In the genomic region with DNA sequence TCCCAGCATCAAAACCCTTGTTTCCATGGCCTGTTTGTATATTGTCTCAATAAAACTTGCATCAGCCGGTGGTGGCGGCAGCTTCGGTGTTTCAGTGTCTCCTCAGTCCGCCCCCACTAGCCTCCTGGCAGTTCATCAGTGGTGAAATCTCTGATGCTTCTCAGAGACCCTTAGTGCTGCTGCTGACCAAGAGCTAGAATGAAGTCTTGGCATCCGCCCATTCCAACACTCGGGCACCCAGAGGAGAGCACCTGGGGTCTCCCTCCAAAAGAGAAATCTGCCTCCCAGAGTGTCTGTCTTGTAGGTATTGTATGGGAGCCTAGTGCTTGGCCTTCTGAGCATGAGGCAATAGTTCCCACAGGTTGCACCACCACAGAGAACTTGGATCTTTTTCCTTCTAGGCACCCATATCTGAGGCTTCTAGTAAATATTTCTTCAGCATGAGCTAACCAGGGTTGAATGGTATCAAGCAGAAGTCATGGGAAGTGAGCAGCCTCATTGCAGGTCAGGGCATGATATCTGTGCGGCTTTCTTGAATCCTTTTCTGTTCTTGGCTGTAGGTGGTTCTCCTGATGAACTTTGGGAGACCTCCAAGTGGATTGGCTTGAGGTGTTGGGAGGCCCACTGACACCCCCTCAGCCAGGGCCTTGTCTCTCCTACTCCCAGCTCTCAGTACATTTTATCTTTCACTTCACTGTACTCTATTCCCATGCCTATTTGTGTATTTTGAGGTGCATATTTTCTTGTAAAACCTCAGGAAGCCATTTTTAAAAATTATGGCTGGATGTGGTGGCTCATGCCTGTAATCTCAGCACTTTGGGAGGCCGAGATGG, we compare ENCODE assay signal across 10 cellular contexts. TPM values are rescaled to one million over a fixed set of nuclear protein-coding genes. Genes with fewer than 3 reads are reported as not detected.
DNase-seq lines count a peak whose midpoint lies in the region; ATAC-seq, FAIRE-seq and TF ChIP-seq lines count a peak whose summit lies in the region.
"Had no signal": no experiment of that assay in that cellular context is flagged by ENCODE, and none has a peak within 500 bp of the region (broad histone marks: within the 10 kb centered on the region; RNA-seq: fewer than 3 reads in every experiment).

No MANE protein-coding gene starts in this region.

- ATAC-seq in activated naive CD4-positive, alpha-beta T cell treated with anti-CD3 and anti-CD28 coated beads, Interleukin-2, amount 50 U/mL, for 72 hours: no peak
- ATAC-seq in K562 (peak; percentile 35), HG03139 (IDR thresholded peaks at IDR 0.05; ENCODE audit: unreplicated experiment) (no peak), HG02885 (IDR thresholded peaks at IDR 0.05; ENCODE audit: poor library complexity, unreplicated experiment) (no peak)

- peaks cover 21% of the 10 kb centered on the region for H3K36me3 Mint-ChIP-seq in activated naive CD4-positive, alpha-beta T cell treated with anti-CD3 and anti-CD28 coated beads for 36 hours (ENCODE audit: low read depth)
- H3K36me3 Mint-ChIP-seq in activated naive CD4-positive, alpha-beta T cell treated with anti-CD3 and anti-CD28 coated beads, Interleukin-2, amount 50 U/mL, for 72 hours: peaks cover 0 to 18% of the 10 kb centered on the region in 2 donors

- peak overlapping the region; percentile 63 for H3K27ac Mint-ChIP-seq in activated naive CD4-positive, alpha-beta T cell treated with anti-CD3 and anti-CD28 coated beads for 36 hours
- H3K27ac Mint-ChIP-seq in activated naive CD4-positive, alpha-beta T cell treated with anti-CD3 and anti-CD28 coated beads, Interleukin-2, amount 50 U/mL, for 72 hours: peak overlapping the region in 1 of 2 donors; percentile 41

- no peaks in the 10 kb centered on the region for H3K9me3 Mint-ChIP-seq in activated naive CD4-positive, alpha-beta T cell treated with anti-CD3 and anti-CD28 coated beads for 36 hours
- H3K9me3 Mint-ChIP-seq in activated naive CD4-positive, alpha-beta T cell treated with anti-CD3 and anti-CD28 coated beads, Interleukin-2, amount 50 U/mL, for 72 hours: no peaks in the 10 kb centered on the region

- H3K4me3 ChIP-seq in K562 (no peak overlapping the region), hepatocyte (no peak overlapping the region), transverse colon (peak overlapping the region in 1 of 4 donors; percentile 18)

- peaks cover 60% of the 10 kb centered on the region for H4K20me1 ChIP-seq in K562 (replicated peaks; ENCODE audit: control insufficient read depth, insufficient read depth, low read length)
- H4K20me1 ChIP-seq in hepatocyte (ENCODE audit: insufficient read depth, poor library complexity, severe bottlenecking): peaks cover 15% of the 10 kb centered on the region

- H3K9me2 ChIP-seq in hepatocyte (replicated peaks; ENCODE audit: insufficient read depth): no peaks in the 10 kb centered on the region

- TF ChIP-seq EP300 in K562 (IDR thresholded peaks at IDR 0.05; ENCODE audit: low read length) (no peak), transverse colon (IDR thresholded peaks at IDR 0.05; ENCODE audit: low read depth) (no peak)

- H3K9me3 ChIP-seq in K562 (replicated peaks; ENCODE audit: control insufficient read depth, insufficient read depth, low read depth, low read length) (no peaks in the 10 kb centered on the region), hepatocyte (ENCODE audit: low read depth) (no peaks in the 10 kb centered on the region), transverse colon (no peaks in the 10 kb centered on the region)

- intact Hi-C loops in activated naive CD4-positive, alpha-beta T cell treated with anti-CD3 and anti-CD28 coated beads for 36 hours (cut with micrococcal nuclease): no loop called here
- intact Hi-C loops in K562 (cut with micrococcal nuclease) (no loop called here), transverse colon (cut with DNase I; ENCODE audit: low total_unique reads) (no loop called here)

- TF ChIP-seq CTCF in K562 (IDR thresholded peaks at IDR 0.05 in 2 of 3, conservative IDR thresholded peaks at IDR 0.05 in 1 of 3; ENCODE audit: insufficient read depth in 2 of 3, low read depth in 1 of 3, low read length in 3 of 3): no peak
- no peak for TF ChIP-seq CTCF in hepatocyte (IDR thresholded peaks at IDR 0.05; ENCODE audit: poor library complexity)
- no peak for TF ChIP-seq CTCF in transverse colon (IDR thresholded peaks at IDR 0.05)

- FAIRE-seq in K562 (lab: Jason Lieb, UNC): no peak

- in situ Hi-C loops in K562 (cut with MboI) (loop anchor here (25.0 kb wide), 1 partner anchor 183 kb away; no protein-coding TSS in a partner anchor), transverse colon (cut with MboI; ENCODE audit: low pct_ligation_motif_present in 1 of 4, low pct_unique_long_range_greater_than_20kb in 1 of 4, low sequenced_read_pairs in 3 of 4) (loop anchor here in 1 of 4 donors (25.0 kb wide), 1 partner anchor 108 kb away; no protein-coding TSS in a partner anchor)

- TF ChIP-seq POLR2A in K562 (conservative IDR thresholded peaks at IDR 0.05) (no peak; the same call in none of the 2 replicates), transverse colon (IDR thresholded peaks at IDR 0.05) (no peak)

- WGBS in K562 (ENCODE audit: insufficient coverage, low coverage, missing lambda C conversion rate): 89% methylated on average over 8 of the region's 8 CpGs
- 93% methylated on average over 8 of the region's 8 CpGs for WGBS in hepatocyte (ENCODE audit: low lambda C conversion rate, missing lambda C conversion rate)
- WGBS in transverse colon (ENCODE audit: low coverage in 1 of 2), 2 donors: 43 to 74% methylated on average over 4 to 8 of the region's 8 CpGs

- H3K4me1 ChIP-seq in K562 (replicated peaks in 1 of 2; ENCODE audit: control insufficient read depth in 2 of 2, insufficient read depth in 2 of 2, low read length in 2 of 2): peaks cover 0 to 29% of the 10 kb centered on the region in 2 experiments; a peak in 2 of 5 replicates
- H3K4me1 ChIP-seq in hepatocyte (ENCODE audit: insufficient read depth): peaks cover 40% of the 10 kb centered on the region
- H3K4me1 ChIP-seq in transverse colon: peaks cover 20 to 78% (median 68%) of the 10 kb centered on the region in 4 donors

- no peak overlapping the region for H3K4me3 Mint-ChIP-seq in activated naive CD4-positive, alpha-beta T cell treated with anti-CD3 and anti-CD28 coated beads for 36 hours

- POLR2A ChIA-PET in K562 (lab: Yijun Ruan, JAX): interaction anchor here (0.6 to 64.4 kb wide), 14 partner anchors 7 to 302 kb away, joined by 3 to 1556 read pairs (median 8); partner anchors contain the start of genes AIFM3, CRKL and LZTR1

- peak overlapping the region in 1 of 2 experiments; percentile 1; a peak in 1 of 4 replicates for H3K9ac ChIP-seq in K562 (ENCODE audit: insufficient read depth in 1 of 2, low read depth in 2 of 2, low read length in 2 of 2)

- H3K27me3 ChIP-seq in K562 (ENCODE audit: control insufficient read depth in 2 of 2, insufficient read depth in 2 of 2, low read length in 2 of 2) (no peaks in the 10 kb centered on the region), hepatocyte (no peaks in the 10 kb centered on the region), transverse colon (no peaks in the 10 kb centered on the region)

- TF ChIP-seq RAD21 in K562 (CRISPR knock-in tag; conservative IDR thresholded peaks at IDR 0.05 in 1 of 2, IDR thresholded peaks at IDR 0.05 in 1 of 2): no peak

- H3K79me2 ChIP-seq in K562 (ENCODE audit: control insufficient read depth, insufficient read depth, low read length) (peaks cover 43% of the 10 kb centered on the region), hepatocyte (peaks cover 53% of the 10 kb centered on the region)

- H3K36me3 ChIP-seq in K562 (ENCODE audit: control insufficient read depth, insufficient read depth, low read length) (peaks cover 56% of the 10 kb centered on the region), hepatocyte (replicated peaks; ENCODE audit: insufficient read depth, low read depth) (no peaks in the 10 kb centered on the region), transverse colon (peaks cover 0 to 12% (median 0%) of the 10 kb centered on the region in 4 donors)

- H3K4me2 ChIP-seq in K562 (ENCODE audit: insufficient read depth, low read length): no peak overlapping the region
- peak overlapping the region; percentile 47 for H3K4me2 ChIP-seq in hepatocyte

- H3K27ac ChIP-seq in K562 (ENCODE audit: extremely low read depth, low read depth, low read length) (peak overlapping the region; percentile 9; the same call in 1 of the 3 replicates), hepatocyte (peak overlapping the region; percentile 89), transverse colon (peak overlapping the region; percentile 80 to 93 (median 86))

- peaks cover 16% of the 10 kb centered on the region for H3K4me1 Mint-ChIP-seq in activated naive CD4-positive, alpha-beta T cell treated with anti-CD3 and anti-CD28 coated beads for 36 hours (ENCODE audit: low read depth)

- H3K9me1 ChIP-seq in K562 (ENCODE audit: control insufficient read depth, insufficient read depth, low read length): peaks cover 4% of the 10 kb centered on the region

- BruUV-seq in K562 (replicated peaks; lab: Mats Ljungman, UMichigan): no TSS peak

- no peak overlapping the region for H2AFZ ChIP-seq in K562 (ENCODE audit: low read depth, low read length)
- no peak overlapping the region for H2AFZ ChIP-seq in hepatocyte

- CTCF ChIA-PET in activated naive CD4-positive, alpha-beta T cell treated with anti-CD3 and anti-CD28 coated beads for 36 hours (lab: Charles Lee): interaction anchor here (1.3 to 1.8 kb wide), 2 partner anchors 8 to 9 kb away, joined by 5 to 6 read pairs; no protein-coding TSS in a partner anchor
- CTCF ChIA-PET in K562 (lab: Yijun Ruan, JAX; ENCODE audit: low intra/inter-chr PET ratio): interaction anchor here (0.7 kb wide), 1 partner anchor 69 kb away, joined by 3 read pairs; no protein-coding TSS in a partner anchor

- peaks cover 16% of the 10 kb centered on the region for H3K27me3 Mint-ChIP-seq in activated naive CD4-positive, alpha-beta T cell treated with anti-CD3 and anti-CD28 coated beads for 36 hours (ENCODE audit: low read depth)

- no peak for DNase-seq in activated naive CD4-positive, alpha-beta T cell treated with anti-CD3 and anti-CD28 coated beads for 36 hours
- DNase-seq in activated naive CD4-positive, alpha-beta T cell treated with anti-CD3 and anti-CD28 coated beads, Interleukin-2, amount 50 U/mL, for 72 hours (ENCODE audit: low spot score in 2 of 2): no peak
- DNase-seq in K562 (ENCODE audit: extremely low read depth in 1 of 4, low spot score in 3 of 4) (no peak), hepatocyte (ENCODE audit: low spot score) (peak; percentile 67), transverse colon (no peak)
- DNase-seq in stimulated activated CD4-positive, alpha-beta T cell treated with anti-CD3 and anti-CD28 coated beads, Interleukin-2, amount 100 ng/mL, for 24 hours: no peak
- DNase-seq: activated T-cell treated with anti-CD3 and anti-CD28 coated beads, Interleukin-2, amount 50 U/mL, for 1 hour; mesendoderm had no signal

RNA-seq across cellular contexts. Expression of gene AIFM3, which starts 13.2 kb away (rescaled TPM):
- under 1 TPM; 0.07 to 0.10 TPM for total RNA-seq in activated naive CD4-positive, alpha-beta T cell treated with anti-CD3 and anti-CD28 coated beads for 36 hours
- under 1 TPM; 0.11 to 0.12 TPM for total RNA-seq in activated naive CD4-positive, alpha-beta T cell treated with anti-CD3 and anti-CD28 coated beads, Interleukin-2, amount 50 U/mL, for 72 hours
- total RNA-seq in K562 (2011; cell fraction: chromatin; rRNA removed; ENCODE audit: low replicate concordance): 0.14 and 1.4 TPM in 2 replicates
- 0.33 and 1.2 TPM in 2 replicates for total RNA-seq in K562 (2011; cell fraction: nucleolus; rRNA removed)
- total RNA-seq in K562 (2011; cell fraction: nucleoplasm; rRNA removed): 0.53 and 0.81 TPM in 2 replicates
- total RNA-seq in K562 (2014; rRNA removed): 0.14 TPM in 1 of 2 replicates, not detected in the other
- 0.10 TPM in 1 of 2 replicates, not detected in the other for total RNA-seq in K562 (2014; rRNA removed; fragmentation: Illumina TruSeq; extraction: Trizol)
- 0.07 TPM in 1 of 2 replicates, not detected in the other for total RNA-seq in K562 (2015; rRNA removed; fragmentation: Illumina TruSeq; extraction: Trizol)
- 0.20 and 0.56 TPM in 2 replicates for total RNA-seq in K562 (2021)
- polyA plus RNA-seq in K562 (2011; rRNA removed): 0.04 and 0.08 TPM in 2 replicates
- polyA plus RNA-seq in K562 (2011; cell fraction: cytosol; rRNA removed): 0.06 TPM in 1 of 2 replicates, not detected in the other
- 0.80 and 0.87 TPM in 2 replicates for polyA plus RNA-seq in K562 (2011; cell fraction: nucleus; rRNA removed)
- 0.27 and 0.50 TPM in 2 replicates for polyA plus RNA-seq in K562 (2012)
- 0.06 TPM in 1 of 2 replicates, not detected in the other for polyA plus RNA-seq in K562 (2014; fragmentation: Illumina TruSeq; extraction: Trizol)
- under 1 TPM; 0.03 to 0.06 TPM for polyA plus RNA-seq in K562 (2014; fragmentation: Nextera tagmentation; extraction: Ambion mirVana)
- polyA plus RNA-seq in K562 (2014; rRNA removed): 0.15 TPM in 1 of 2 replicates, not detected in the other
- 0.06 TPM in 1 of 2 replicates, not detected in the other for polyA minus RNA-seq in K562 (2011; rRNA and poly(A)+ RNA removed)
- not detected in 2 replicates for polyA minus RNA-seq in K562 (2011; cell fraction: cytosol; rRNA and poly(A)+ RNA removed)
- polyA minus RNA-seq in K562 (2011; cell fraction: nucleus; rRNA and poly(A)+ RNA removed): 0.27 and 0.44 TPM in 2 replicates
- total RNA-seq in hepatocyte: 1.3 and 3.1 TPM in 2 replicates
- 1.7 and 2.1 TPM in 2 replicates for polyA plus RNA-seq in hepatocyte
- 100 to 1,000 TPM; 112 to 150 (median 126) TPM for total RNA-seq in transverse colon

RNA-seq across cellular contexts. Expression of gene LZTR1, which starts 28.2 kb away (rescaled TPM):
- 10 to 100 TPM; 23.1 to 27.4 TPM for total RNA-seq in activated naive CD4-positive, alpha-beta T cell treated with anti-CD3 and anti-CD28 coated beads for 36 hours
- total RNA-seq in activated naive CD4-positive, alpha-beta T cell treated with anti-CD3 and anti-CD28 coated beads, Interleukin-2, amount 50 U/mL, for 72 hours: 10 to 100 TPM; 30.7 to 41.8 TPM
- total RNA-seq in K562 (2011; cell fraction: chromatin; rRNA removed; ENCODE audit: low replicate concordance): 338 and 754 TPM in 2 replicates
- 395 and 404 TPM in 2 replicates for total RNA-seq in K562 (2011; cell fraction: nucleolus; rRNA removed)
- 258 and 287 TPM in 2 replicates for total RNA-seq in K562 (2011; cell fraction: nucleoplasm; rRNA removed)
- 87.2 and 120 TPM in 2 replicates for total RNA-seq in K562 (2014; rRNA removed)
- total RNA-seq in K562 (2014; rRNA removed; fragmentation: Illumina TruSeq; extraction: Trizol): 46.4 and 63.0 TPM in 2 replicates
- total RNA-seq in K562 (2015; rRNA removed; fragmentation: Illumina TruSeq; extraction: Trizol): 51.3 and 53.2 TPM in 2 replicates
- total RNA-seq in K562 (2021): 132 and 135 TPM in 2 replicates
- 63.0 and 88.5 TPM in 2 replicates for polyA plus RNA-seq in K562 (2011; rRNA removed)
- 50.8 and 68.8 TPM in 2 replicates for polyA plus RNA-seq in K562 (2011; cell fraction: cytosol; rRNA removed)
- 703 and 913 TPM in 2 replicates for polyA plus RNA-seq in K562 (2011; cell fraction: nucleus; rRNA removed)
- 80.6 and 93.5 TPM in 2 replicates for polyA plus RNA-seq in K562 (2012)
- 74.3 and 89.8 TPM in 2 replicates for polyA plus RNA-seq in K562 (2014; fragmentation: Illumina TruSeq; extraction: Trizol)
- polyA plus RNA-seq in K562 (2014; fragmentation: Nextera tagmentation; extraction: Ambion mirVana): 1 to 10 TPM; 2.2 to 3.1 TPM
- 115 and 129 TPM in 2 replicates for polyA plus RNA-seq in K562 (2014; rRNA removed)
- 64.5 and 72.9 TPM in 2 replicates for polyA minus RNA-seq in K562 (2011; rRNA and poly(A)+ RNA removed)
- 41.9 and 49.7 TPM in 2 replicates for polyA minus RNA-seq in K562 (2011; cell fraction: cytosol; rRNA and poly(A)+ RNA removed)
- 188 and 205 TPM in 2 replicates for polyA minus RNA-seq in K562 (2011; cell fraction: nucleus; rRNA and poly(A)+ RNA removed)
- total RNA-seq in hepatocyte: 28.1 and 41.3 TPM in 2 replicates
- 50.4 and 65.4 TPM in 2 replicates for polyA plus RNA-seq in hepatocyte
- total RNA-seq in transverse colon: 10 to 100 TPM; 40.2 to 90.5 (median 59.3) TPM

RNA-seq across cellular contexts. Expression of gene CRKL, which starts 36.7 kb away (rescaled TPM):
- 10 to 100 TPM; 60.5 to 62.2 TPM for total RNA-seq in activated naive CD4-positive, alpha-beta T cell treated with anti-CD3 and anti-CD28 coated beads for 36 hours
- total RNA-seq in activated naive CD4-positive, alpha-beta T cell treated with anti-CD3 and anti-CD28 coated beads, Interleukin-2, amount 50 U/mL, for 72 hours: 10 to 100 TPM; 70.0 to 84.9 TPM
- total RNA-seq in K562 (2011; cell fraction: chromatin; rRNA removed; ENCODE audit: low replicate concordance): 251 and 271 TPM in 2 replicates
- 179 and 190 TPM in 2 replicates for total RNA-seq in K562 (2011; cell fraction: nucleolus; rRNA removed)
- total RNA-seq in K562 (2011; cell fraction: nucleoplasm; rRNA removed): 236 and 257 TPM in 2 replicates
- total RNA-seq in K562 (2014; rRNA removed) (105 and 144 TPM in 2 replicates), K562 (2014; rRNA removed; fragmentation: Illumina TruSeq; extraction: Trizol) (138 and 141 TPM in 2 replicates), K562 (2015; rRNA removed; fragmentation: Illumina TruSeq; extraction: Trizol) (124 and 128 TPM in 2 replicates), K562 (2021) (263 and 267 TPM in 2 replicates), hepatocyte (46.5 and 49.2 TPM in 2 replicates), transverse colon (10 to 100 TPM; 37.0 to 56.7 (median 48.6) TPM)
- polyA plus RNA-seq in K562 (2011; rRNA removed) (135 and 196 TPM in 2 replicates), K562 (2014; fragmentation: Illumina TruSeq; extraction: Trizol) (144 and 156 TPM in 2 replicates), K562 (2014; fragmentation: Nextera tagmentation; extraction: Ambion mirVana) (100 to 1,000 TPM; 100 to 105 TPM), K562 (2014; rRNA removed) (114 and 124 TPM in 2 replicates), hepatocyte (30.7 and 31.8 TPM in 2 replicates)
- polyA plus RNA-seq in K562 (2011; cell fraction: cytosol; rRNA removed): 111 and 189 TPM in 2 replicates
- polyA plus RNA-seq in K562 (2011; cell fraction: nucleus; rRNA removed): 90.3 and 116 TPM in 2 replicates
- 90.4 and 122 TPM in 2 replicates for polyA plus RNA-seq in K562 (2012)
- 219 and 267 TPM in 2 replicates for polyA minus RNA-seq in K562 (2011; rRNA and poly(A)+ RNA removed)
- 166 and 232 TPM in 2 replicates for polyA minus RNA-seq in K562 (2011; cell fraction: cytosol; rRNA and poly(A)+ RNA removed)
- 39.9 and 84.6 TPM in 2 replicates for polyA minus RNA-seq in K562 (2011; cell fraction: nucleus; rRNA and poly(A)+ RNA removed)

RNA-seq across cellular contexts. Expression of gene THAP7, which starts 48.0 kb away (rescaled TPM):
- 10 to 100 TPM; 20.4 to 21.2 TPM for total RNA-seq in activated naive CD4-positive, alpha-beta T cell treated with anti-CD3 and anti-CD28 coated beads for 36 hours
- 10 to 100 TPM; 21.9 to 23.9 TPM for total RNA-seq in activated naive CD4-positive, alpha-beta T cell treated with anti-CD3 and anti-CD28 coated beads, Interleukin-2, amount 50 U/mL, for 72 hours
- 90.2 and 332 TPM in 2 replicates for total RNA-seq in K562 (2011; cell fraction: chromatin; rRNA removed; ENCODE audit: low replicate concordance)
- 398 and 463 TPM in 2 replicates for total RNA-seq in K562 (2011; cell fraction: nucleolus; rRNA removed)
- 158 and 211 TPM in 2 replicates for total RNA-seq in K562 (2011; cell fraction: nucleoplasm; rRNA removed)
- total RNA-seq in K562 (2014; rRNA removed) (245 and 323 TPM in 2 replicates), K562 (2014; rRNA removed; fragmentation: Illumina TruSeq; extraction: Trizol) (32.0 and 35.6 TPM in 2 replicates), K562 (2015; rRNA removed; fragmentation: Illumina TruSeq; extraction: Trizol) (120 and 129 TPM in 2 replicates), K562 (2021) (169 and 183 TPM in 2 replicates), hepatocyte (26.2 and 38.4 TPM in 2 replicates), transverse colon (10 to 100 TPM; 27.0 to 51.5 (median 32.7) TPM)
- polyA plus RNA-seq in K562 (2011; rRNA removed) (75.4 and 94.6 TPM in 2 replicates), K562 (2014; fragmentation: Illumina TruSeq; extraction: Trizol) (84.1 and 121 TPM in 2 replicates), K562 (2014; fragmentation: Nextera tagmentation; extraction: Ambion mirVana) (10 to 100 TPM in 1 of 2 experiments, 1 to 10 TPM in 1; 7.9 to 33.1 TPM), K562 (2014; rRNA removed) (263 and 266 TPM in 2 replicates), hepatocyte (40.5 and 41.2 TPM in 2 replicates)
- polyA plus RNA-seq in K562 (2011; cell fraction: cytosol; rRNA removed): 137 and 308 TPM in 2 replicates
- 202 and 335 TPM in 2 replicates for polyA plus RNA-seq in K562 (2011; cell fraction: nucleus; rRNA removed)
- polyA plus RNA-seq in K562 (2012): 114 and 118 TPM in 2 replicates
- 39.0 and 48.5 TPM in 2 replicates for polyA minus RNA-seq in K562 (2011; rRNA and poly(A)+ RNA removed)
- polyA minus RNA-seq in K562 (2011; cell fraction: cytosol; rRNA and poly(A)+ RNA removed): 53.5 and 55.4 TPM in 2 replicates
- 261 and 385 TPM in 2 replicates for polyA minus RNA-seq in K562 (2011; cell fraction: nucleus; rRNA and poly(A)+ RNA removed)

Comparison
In these comparisons a context has a peak if more than half of its experiments do, and no peak if none do; other contexts are left out.
1. H3K27ac ChIP-seq: peak in every context shown above with its lines; median percentile 89 in hepatocyte; 86 in transverse colon; 9 in K562.
2. RNA of gene AIFM3, which starts 13.2 kb away (total RNA-seq): 112 to 150 TPM in transverse colon; 1.3 to 3.1 TPM in hepatocyte, 0.07 to 1.4 TPM in K562, 0.11 to 0.12 TPM in activated naive CD4-positive, alpha-beta T cell treated with anti-CD3 and anti-CD28 coated beads, Interleukin-2, amount 50 U/mL, for 72 hours and 0.07 to 0.10 TPM in activated naive CD4-positive, alpha-beta T cell treated with anti-CD3 and anti-CD28 coated beads for 36 hours; every median in the first group is over 10 times any median in the second.